Comparison of ENCODE assay signal across 8 cellular contexts in genomic region chr11:80727315-80727714, GRCh38.
DNase-seq lines count a peak whose midpoint lies in the region; ATAC-seq and TF ChIP-seq lines count a peak whose summit lies in the region.

No MANE protein-coding gene starts in this region.

- peak; percentile 55 to 56 for TF ChIP-seq CTCF in mammary epithelial cell (conservative IDR thresholded peaks at IDR 0.05 in 1 of 2, IDR thresholded peaks at IDR 0.05 in 1 of 2; ENCODE audit: extremely low read depth in 1 of 2, insufficient read depth in 1 of 2, low read depth in 1 of 2, low read length in 2 of 2)
- TF ChIP-seq CTCF in testis (IDR thresholded peaks at IDR 0.05), result no peak
- no peak for TF ChIP-seq CTCF in vagina (IDR thresholded peaks at IDR 0.05)

- no peaks in the 10 kb centered on the region for H3K4me1 Mint-ChIP-seq in CD8-positive, alpha-beta memory T cell

- dilution Hi-C loops in mammary epithelial cell (cut with HindIII; ENCODE audit: low sequenced_read_pairs), result no loop called here

- peak overlapping the region; percentile 55 for H3K4me2 ChIP-seq in mammary epithelial cell (ENCODE audit: insufficient read depth, low read depth, low read length)

- WGBS in mammary epithelial cell (ENCODE audit: low coverage, missing lambda C conversion rate), result 3% methylated on average over 3 of the region's 3 CpGs
- WGBS in testis, 2 donors, result 28 to 29% methylated on average over 3 of the region's 3 CpGs

- TF ChIP-seq POLR2A in testis (IDR thresholded peaks at IDR 0.05) (no peak), vagina (IDR thresholded peaks at IDR 0.05) (no peak)

- H3K4me1 ChIP-seq in mammary epithelial cell (ENCODE audit: insufficient read depth, low read length) (peaks cover 16% of the 10 kb centered on the region), testis (no peaks in the 10 kb centered on the region), vagina (no peaks in the 10 kb centered on the region)
- no peaks in the 10 kb centered on the region for H3K4me1 ChIP-seq in CD8-positive, alpha-beta memory T cell (ENCODE audit: insufficient read depth, low read length)

- no peaks in the 10 kb centered on the region for H3K27me3 ChIP-seq in mammary epithelial cell (ENCODE audit: insufficient read depth, low read length)
- no peaks in the 10 kb centered on the region for H3K27me3 ChIP-seq in testis
- no peaks in the 10 kb centered on the region for H3K27me3 ChIP-seq in CD8-positive, alpha-beta memory T cell (ENCODE audit: insufficient read depth, low read length, poor library complexity, severe bottlenecking)
- no peaks in the 10 kb centered on the region for H3K27me3 ChIP-seq in vagina

- no peaks in the 10 kb centered on the region for H3K36me3 Mint-ChIP-seq in CD8-positive, alpha-beta memory T cell

- CTCF ChIA-PET in mammary epithelial cell (lab: Charles Lee; ENCODE audit: low non-redundant PET), result interaction anchor here (0.6 kb wide), 1 partner anchor 8 kb away, joined by 4 read pairs; no protein-coding TSS in a partner anchor
- CTCF ChIA-PET in CD8-positive, alpha-beta memory T cell (lab: Charles Lee), result no interaction called here

- H3K36me3 ChIP-seq in mammary epithelial cell (ENCODE audit: insufficient read depth, low read length), result no peaks in the 10 kb centered on the region
- no peaks in the 10 kb centered on the region for H3K36me3 ChIP-seq in testis (ENCODE audit: low read depth, missing control alignments)
- H3K36me3 ChIP-seq in CD8-positive, alpha-beta memory T cell (ENCODE audit: insufficient read depth, low read length), result no peaks in the 10 kb centered on the region
- H3K36me3 ChIP-seq in vagina, result no peaks in the 10 kb centered on the region

- H3K9me3 Mint-ChIP-seq in CD8-positive, alpha-beta memory T cell, result peaks cover 4 to 12% (median 8%) of the 10 kb centered on the region in 5 donors

- POLR2A ChIA-PET in CD8-positive, alpha-beta memory T cell (lab: Charles Lee), result no interaction called here

- H3K27ac ChIP-seq in mammary epithelial cell (ENCODE audit: insufficient read depth, low read depth, low read length) (no peak overlapping the region), testis (no peak overlapping the region), vagina (no peak overlapping the region)
- no peak overlapping the region for H3K27ac ChIP-seq in CD8-positive, alpha-beta memory T cell (ENCODE audit: low read depth, low read length)

- no peak overlapping the region for H3K4me3 Mint-ChIP-seq in CD8-positive, alpha-beta memory T cell

- BruUV-seq in mammary epithelial cell (replicated peaks; lab: Mats Ljungman, UMichigan), result no TSS peak

- peak; percentile 70 for DNase-seq in DMS53 (lab: John Stamatoyannopoulos, UW)
- no peak for DNase-seq in mammary epithelial cell
- peak; percentile 14 for DNase-seq in testis
- no peak for DNase-seq in CD8-positive, alpha-beta memory T cell
- DNase-seq in vagina (ENCODE audit: extremely low spot score in 2 of 2), result no peak
- DNase-seq in NCI-H187 treated with DMSO at 0.1 percent for 48 hours (lab: John Stamatoyannopoulos, UW), result no peak

- intact Hi-C loops in mammary epithelial cell (cut with micrococcal nuclease) (loop anchor here (2.0 kb wide), 1 partner anchor 279 kb away; no protein-coding TSS in a partner anchor), testis (cut with DNase I; ENCODE audit: low total_unique reads) (no loop called here), vagina (cut with DNase I) (no loop called here)

- peak; percentile 89 for ATAC-seq in GM19467 (IDR thresholded peaks at IDR 0.05; ENCODE audit: unreplicated experiment)
- ATAC-seq in HG03520 (IDR thresholded peaks at IDR 0.05; ENCODE audit: unreplicated experiment), result peak; percentile 82

- H3K27me3 Mint-ChIP-seq in CD8-positive, alpha-beta memory T cell, result no peaks in the 10 kb centered on the region

- no peak overlapping the region for H3K4me3 ChIP-seq in mammary epithelial cell (replicated peaks in 1 of 3; ENCODE audit: insufficient read depth in 1 of 3, low read depth in 2 of 3, low read length in 3 of 3)
- no peak overlapping the region for H3K4me3 ChIP-seq in testis
- H3K4me3 ChIP-seq in CD8-positive, alpha-beta memory T cell (ENCODE audit: low read length), result no peak overlapping the region
- H3K4me3 ChIP-seq in vagina, result no peak overlapping the region

- H3K79me2 ChIP-seq in mammary epithelial cell (ENCODE audit: insufficient read depth, low read length), result no peaks in the 10 kb centered on the region

- no peak overlapping the region for H3K9ac ChIP-seq in mammary epithelial cell (ENCODE audit: insufficient read depth, low read length)

- in situ Hi-C loops in mammary epithelial cell (cut with MboI; ENCODE audit: low sequenced_read_pairs in 2 of 2), result no loop called here

- H2AFZ ChIP-seq in mammary epithelial cell (ENCODE audit: low read depth, low read length), result peak overlapping the region; percentile 71

- no peaks in the 10 kb centered on the region for H4K20me1 ChIP-seq in mammary epithelial cell (ENCODE audit: insufficient read depth, low read length)

- H3K27ac Mint-ChIP-seq in CD8-positive, alpha-beta memory T cell, result no peak overlapping the region

- H3K9me3 ChIP-seq in mammary epithelial cell (replicated peaks; ENCODE audit: insufficient read depth, low read length), result no peaks in the 10 kb centered on the region
- no peaks in the 10 kb centered on the region for H3K9me3 ChIP-seq in testis
- no peaks in the 10 kb centered on the region for H3K9me3 ChIP-seq in CD8-positive, alpha-beta memory T cell (ENCODE audit: low read length)
- no peaks in the 10 kb centered on the region for H3K9me3 ChIP-seq in vagina

Comparison
In these comparisons a context has a peak if more than half of its experiments do, and no peak if none do; other contexts are left out.
1. DNase-seq: peak in DMS53 (single experiment) and testis (single experiment); none in mammary epithelial cell (single experiment), CD8-positive, alpha-beta memory T cell (0 of 5), vagina (0 of 2) and NCI-H187 treated with DMSO at 0.1 percent for 48 hours (single experiment).
2. CTCF ChIP-seq: peak in mammary epithelial cell (2 of 2); none in testis (0 of 3) and vagina (0 of 3).